8 cellular contexts compared by ENCODE assay signal in genomic region chr12:122523280-122523679, GRCh38. TPM values are rescaled to one million over a fixed set of nuclear protein-coding genes. Genes with fewer than 3 reads are reported as not detected.
DNase-seq lines count a peak whose midpoint lies in the region; ATAC-seq and TF ChIP-seq lines count a peak whose summit lies in the region.

No MANE protein-coding gene starts in this region.

- CTCF ChIA-PET in CD4-positive, alpha-beta T cell (lab: Charles Lee): interaction anchor here (1.6 kb wide), 1 partner anchor 52 kb away, joined by 3 read pairs; no protein-coding TSS in a partner anchor

- no peaks in the 10 kb centered on the region for H3K9me3 Mint-ChIP-seq in CD4-positive, alpha-beta T cell
- H3K9me3 Mint-ChIP-seq in naive B cell: no peaks in the 10 kb centered on the region

- no peak for TF ChIP-seq CTCF in CD4-positive, alpha-beta T cell (IDR thresholded peaks at IDR 0.05)
- TF ChIP-seq CTCF in brain microvascular endothelial cell (IDR thresholded peaks at IDR 0.05; ENCODE audit: low read depth, low read length, missing control alignments) (no peak), mucosa of descending colon (IDR thresholded peaks at IDR 0.05) (no peak)

- H3K4me1 ChIP-seq in mucosa of descending colon (ENCODE audit: low read depth): peaks cover 35% of the 10 kb centered on the region

- H3K27me3 ChIP-seq in CD4-positive, alpha-beta T cell (ENCODE audit: control insufficient read depth, insufficient read depth, low read length): no peaks in the 10 kb centered on the region
- H3K27me3 ChIP-seq in brain microvascular endothelial cell (replicated peaks): no peaks in the 10 kb centered on the region

- intact Hi-C loops in CD4-positive, alpha-beta T cell (cut with DNase I, micrococcal nuclease): loop anchor here in 1 of 2 experiments (10.0 kb wide), 1 partner anchor 452 kb away; the partner anchor contains the start of gene OGFOD2
- intact Hi-C loops in mucosa of descending colon (cut with DNase I, micrococcal nuclease): no loop called here

- H3K4me1 Mint-ChIP-seq in CD4-positive, alpha-beta T cell (ENCODE audit: low read depth): peaks cover 64% of the 10 kb centered on the region
- H3K4me1 Mint-ChIP-seq in naive B cell: peaks cover 22 to 42% (median 41%) of the 10 kb centered on the region in 3 donors

- no peaks in the 10 kb centered on the region for H3K9me3 ChIP-seq in CD4-positive, alpha-beta T cell (ENCODE audit: control insufficient read depth, low read length)
- no peaks in the 10 kb centered on the region for H3K9me3 ChIP-seq in mucosa of descending colon

- ATAC-seq in CD4-positive, alpha-beta T cell (ENCODE audit: poor library complexity): no peak
- ATAC-seq in naive B cell (ENCODE audit: low read depth in 2 of 2): no peak
- ATAC-seq in HG03045 (IDR thresholded peaks at IDR 0.05; ENCODE audit: unreplicated experiment): no peak
- no peak for ATAC-seq in mucosa of descending colon

- POLR2A ChIA-PET in CD4-positive, alpha-beta T cell (lab: Charles Lee): interaction anchor here (0.7 to 8.9 kb wide), 2 partner anchors 10 to 23 kb away, joined by 4 to 208 read pairs; partner anchors contain the start of gene ZCCHC8

- no peak for DNase-seq in CD4-positive, alpha-beta T cell
- peak; percentile 43 for DNase-seq in LHCN-M2 (ENCODE audit: low read depth)
- DNase-seq in brain microvascular endothelial cell: peak; percentile 56
- DNase-seq in naive B cell: no peak
- no peak for DNase-seq in RKO (ENCODE audit: low spot score)
- no peak for DNase-seq in NCI-H187 treated with DMSO at 0.1 percent for 48 hours (lab: John Stamatoyannopoulos, UW)
- DNase-seq in mucosa of descending colon: no peak

- H3K4me3 ChIP-seq in brain microvascular endothelial cell (ENCODE audit: low read depth, low read length) (peak overlapping the region; percentile 10), mucosa of descending colon (no peak overlapping the region)

- peaks cover 68% of the 10 kb centered on the region for H3K36me3 Mint-ChIP-seq in CD4-positive, alpha-beta T cell (ENCODE audit: low read depth)
- H3K36me3 Mint-ChIP-seq in naive B cell: peaks cover 14 to 17% of the 10 kb centered on the region in 2 donors

- no peaks in the 10 kb centered on the region for H3K27me3 Mint-ChIP-seq in CD4-positive, alpha-beta T cell
- no peaks in the 10 kb centered on the region for H3K27me3 Mint-ChIP-seq in naive B cell

- H3K4me3 Mint-ChIP-seq in CD4-positive, alpha-beta T cell: peak overlapping the region; percentile 90
- peak overlapping the region in 5 of 8 donors; percentile 24 to 93 (median 48) for H3K4me3 Mint-ChIP-seq in naive B cell

- H3K27ac ChIP-seq in CD4-positive, alpha-beta T cell (ENCODE audit: low read depth, low read length): no peak overlapping the region
- H3K27ac ChIP-seq in brain microvascular endothelial cell: peak overlapping the region; percentile 68

- H3K36me3 ChIP-seq in brain microvascular endothelial cell (replicated peaks) (peaks cover 50% of the 10 kb centered on the region), mucosa of descending colon (ENCODE audit: low read depth) (peaks cover 9% of the 10 kb centered on the region)

- H3K27ac Mint-ChIP-seq in CD4-positive, alpha-beta T cell: no peak overlapping the region
- peak overlapping the region in 3 of 6 donors; percentile 8 to 76 (median 71) for H3K27ac Mint-ChIP-seq in naive B cell

- in situ Hi-C loops in brain microvascular endothelial cell (cut with HindIII; ENCODE audit: low pct_ligation_motif_present, low sequenced_read_pairs): no loop called here

RNA-seq across cellular contexts. Expression of gene RSRC2, which starts 3.5 kb away (rescaled TPM):
- total RNA-seq in CD4-positive, alpha-beta T cell: 100 to 1,000 TPM; 339 to 341 TPM
- 50.9 and 52.0 TPM in 2 replicates for total RNA-seq in LHCN-M2 (2014; rRNA removed)
- 24.6 TPM for polyA plus RNA-seq in LHCN-M2 (2012)
- 10 to 100 TPM in 5 of 6 donors, 1 to 10 TPM in 1; 9.4 to 63.8 (median 30.3) TPM for polyA plus RNA-seq in naive B cell (ENCODE audit: low read depth in 6 of 6)
- total RNA-seq in mucosa of descending colon: 10 to 100 TPM; 57.3 to 72.5 (median 60.4) TPM

RNA-seq across cellular contexts. Expression of gene KNTC1, which starts 3.8 kb away (rescaled TPM):
- total RNA-seq in CD4-positive, alpha-beta T cell: 10 to 100 TPM; 23.3 to 23.8 TPM
- total RNA-seq in LHCN-M2 (2014; rRNA removed): 39.7 and 41.7 TPM in 2 replicates
- 5.2 TPM for polyA plus RNA-seq in LHCN-M2 (2012)
- polyA plus RNA-seq in naive B cell (ENCODE audit: low read depth in 6 of 6): 1 to 10 TPM in 5 of 6 donors, not detected in 1; 2.1 to 6.3 (median 3.7) TPM
- 10 to 100 TPM; 11.4 to 28.3 (median 16.2) TPM for total RNA-seq in mucosa of descending colon

RNA-seq across cellular contexts. Expression of gene ZCCHC8, which starts 22.5 kb away (rescaled TPM):
- 10 to 100 TPM; 49.4 to 54.8 TPM for total RNA-seq in CD4-positive, alpha-beta T cell
- total RNA-seq in LHCN-M2 (2014; rRNA removed): 14.6 and 15.1 TPM in 2 replicates
- polyA plus RNA-seq in LHCN-M2 (2012): 4.7 TPM
- 10 to 100 TPM in 4 of 6 donors, 1 to 10 TPM in 2; 6.2 to 15.7 (median 12.8) TPM for polyA plus RNA-seq in naive B cell (ENCODE audit: low read depth in 6 of 6)
- 10 to 100 TPM; 19.8 to 24.8 (median 23.1) TPM for total RNA-seq in mucosa of descending colon

Comparison
In these comparisons a context has a peak if more than half of its experiments do, and no peak if none do; other contexts are left out.
1. DNase-seq: peak in LHCN-M2 (single experiment) and brain microvascular endothelial cell (single experiment); none in CD4-positive, alpha-beta T cell (0 of 10), naive B cell (single experiment), RKO (single experiment), NCI-H187 treated with DMSO at 0.1 percent for 48 hours (single experiment) and mucosa of descending colon (0 of 3).